ENCODE assay signal across 1 cellular context in genomic region chr7:1021931-1022330, GRCh38.
TF ChIP-seq lines count a peak whose summit lies in the region.

No MANE protein-coding gene starts in this region.

TF ChIP-seq in GM12878, 131 proteins besides CTCF, POLR2A, EP300 and RAD21:
- TF ChIP-seq TARDBP (IDR thresholded peaks at IDR 0.05; ENCODE audit: borderline replicate concordance) (no peak), BRCA1 (IDR thresholded peaks at IDR 0.05; ENCODE audit: low read depth, low read length) (no peak)
